Comparison of ENCODE assay signal across 1 cellular context in genomic region chr18:10213526-10213925, GRCh38.
TF ChIP-seq lines count a peak whose summit lies in the region.

No MANE protein-coding gene starts in this region.

TF ChIP-seq in GM12878, 131 proteins besides CTCF, POLR2A, EP300 and RAD21 (continued from another document):
- no peak for TF ChIP-seq BCL3 (IDR thresholded peaks at IDR 0.05; ENCODE audit: borderline replicate concordance, insufficient read depth, low read depth, low read length, poor library complexity, severe bottlenecking)
- no peak for TF ChIP-seq CEBPZ (IDR thresholded peaks at IDR 0.05; ENCODE audit: low read depth, low read length)
- no peak for TF ChIP-seq IRF5 (IDR thresholded peaks at IDR 0.05; ENCODE audit: borderline replicate concordance)
- TF ChIP-seq ZNF24 (IDR thresholded peaks at IDR 0.05): no peak
- no peak for TF ChIP-seq BRCA1 (IDR thresholded peaks at IDR 0.05; ENCODE audit: low read depth, low read length)
- no peak for TF ChIP-seq CBX5 (IDR thresholded peaks at IDR 0.05; ENCODE audit: low read depth)
- no peak for TF ChIP-seq RFX5 (IDR thresholded peaks at IDR 0.05; ENCODE audit: low read depth, low read length)
- no peak for TF ChIP-seq CBX3 (IDR thresholded peaks at IDR 0.05; ENCODE audit: borderline replicate concordance, low read depth)
- TF ChIP-seq ZNF384 (IDR thresholded peaks at IDR 0.05; ENCODE audit: borderline replicate concordance, low read depth, low read length): no peak
- TF ChIP-seq GATAD2B (conservative IDR thresholded peaks at IDR 0.05; ENCODE audit: low read depth): no peak
- TF ChIP-seq, protein P1, sequence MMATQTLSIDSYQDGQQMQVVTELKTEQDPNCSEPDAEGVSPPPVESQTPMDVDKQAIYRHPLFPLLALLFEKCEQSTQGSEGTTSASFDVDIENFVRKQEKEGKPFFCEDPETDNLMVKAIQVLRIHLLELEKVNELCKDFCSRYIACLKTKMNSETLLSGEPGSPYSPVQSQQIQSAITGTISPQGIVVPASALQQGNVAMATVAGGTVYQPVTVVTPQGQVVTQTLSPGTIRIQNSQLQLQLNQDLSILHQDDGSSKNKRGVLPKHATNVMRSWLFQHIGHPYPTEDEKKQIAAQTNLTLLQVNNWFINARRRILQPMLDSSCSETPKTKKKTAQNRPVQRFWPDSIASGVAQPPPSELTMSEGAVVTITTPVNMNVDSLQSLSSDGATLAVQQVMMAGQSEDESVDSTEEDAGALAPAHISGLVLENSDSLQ (IDR thresholded peaks at IDR 0.05): peak; percentile 23; the same call in 1 of the 2 replicates
